In the genomic region with DNA sequence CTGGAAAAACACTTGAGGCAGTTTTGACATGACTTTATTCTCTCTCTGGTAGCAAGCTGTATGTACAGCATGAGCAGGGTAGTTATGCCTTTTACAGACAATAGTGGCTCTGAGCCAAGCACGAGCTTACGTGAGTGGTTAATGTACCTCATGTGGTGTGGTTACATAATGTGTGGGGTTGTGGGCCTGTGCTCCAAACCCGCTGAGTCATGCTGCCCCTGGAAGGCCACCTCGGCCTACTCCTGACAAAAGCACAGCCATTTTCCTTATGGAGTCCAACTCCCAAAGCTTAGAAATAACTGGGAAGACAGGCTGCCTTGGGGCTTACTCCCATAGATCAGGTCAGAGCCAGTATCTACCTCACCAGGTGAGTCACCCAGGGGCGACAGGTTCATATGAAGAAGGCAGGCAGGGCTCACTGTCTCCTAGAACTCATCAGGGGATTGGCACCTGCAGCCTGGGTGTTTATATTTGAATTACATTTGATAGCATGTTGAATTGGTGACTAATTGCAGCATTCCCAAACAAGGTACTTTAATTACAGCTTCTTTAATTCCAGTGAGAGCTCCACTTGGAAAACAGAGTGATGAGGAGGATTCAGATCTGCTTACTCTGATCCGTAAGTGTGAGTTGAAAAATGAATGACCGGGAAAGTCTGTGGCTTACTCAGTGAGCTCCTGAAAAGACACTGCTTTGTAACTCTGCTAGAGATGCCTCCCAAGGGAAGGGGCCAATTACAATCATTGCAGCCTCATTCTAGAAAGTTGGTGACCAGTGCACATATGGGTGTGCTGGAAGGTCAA, we compare ENCODE assay signal across 1 cellular context.
TF ChIP-seq lines count a peak whose summit lies in the region.

No MANE protein-coding gene starts in this region.

TF ChIP-seq in A549, 52 proteins besides CTCF, POLR2A, EP300 and RAD21 (continued from another document):
- TF ChIP-seq REST (IDR thresholded peaks at IDR 0.05) (no peak), RNF2 (IDR thresholded peaks at IDR 0.05; ENCODE audit: borderline replicate concordance, low read depth) (no peak), MAFK (IDR thresholded peaks at IDR 0.05; ENCODE audit: partially characterized antibody) (peak; percentile 49), ZSCAN20 (CRISPR knock-in tag; IDR thresholded peaks at IDR 0.05) (no peak), HOXB13 (CRISPR knock-in tag; IDR thresholded peaks at IDR 0.05; ENCODE audit: low read depth) (peak; percentile 55; the same call in 1 of the 2 replicates)
- TF ChIP-seq, protein P1, sequence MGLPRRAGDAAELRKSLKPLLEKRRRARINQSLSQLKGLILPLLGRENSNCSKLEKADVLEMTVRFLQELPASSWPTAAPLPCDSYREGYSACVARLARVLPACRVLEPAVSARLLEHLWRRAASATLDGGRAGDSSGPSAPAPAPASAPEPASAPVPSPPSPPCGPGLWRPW (IDR thresholded peaks at IDR 0.05): no peak
